Comparison of ENCODE assay signal across 17 cellular contexts in the genomic region with DNA sequence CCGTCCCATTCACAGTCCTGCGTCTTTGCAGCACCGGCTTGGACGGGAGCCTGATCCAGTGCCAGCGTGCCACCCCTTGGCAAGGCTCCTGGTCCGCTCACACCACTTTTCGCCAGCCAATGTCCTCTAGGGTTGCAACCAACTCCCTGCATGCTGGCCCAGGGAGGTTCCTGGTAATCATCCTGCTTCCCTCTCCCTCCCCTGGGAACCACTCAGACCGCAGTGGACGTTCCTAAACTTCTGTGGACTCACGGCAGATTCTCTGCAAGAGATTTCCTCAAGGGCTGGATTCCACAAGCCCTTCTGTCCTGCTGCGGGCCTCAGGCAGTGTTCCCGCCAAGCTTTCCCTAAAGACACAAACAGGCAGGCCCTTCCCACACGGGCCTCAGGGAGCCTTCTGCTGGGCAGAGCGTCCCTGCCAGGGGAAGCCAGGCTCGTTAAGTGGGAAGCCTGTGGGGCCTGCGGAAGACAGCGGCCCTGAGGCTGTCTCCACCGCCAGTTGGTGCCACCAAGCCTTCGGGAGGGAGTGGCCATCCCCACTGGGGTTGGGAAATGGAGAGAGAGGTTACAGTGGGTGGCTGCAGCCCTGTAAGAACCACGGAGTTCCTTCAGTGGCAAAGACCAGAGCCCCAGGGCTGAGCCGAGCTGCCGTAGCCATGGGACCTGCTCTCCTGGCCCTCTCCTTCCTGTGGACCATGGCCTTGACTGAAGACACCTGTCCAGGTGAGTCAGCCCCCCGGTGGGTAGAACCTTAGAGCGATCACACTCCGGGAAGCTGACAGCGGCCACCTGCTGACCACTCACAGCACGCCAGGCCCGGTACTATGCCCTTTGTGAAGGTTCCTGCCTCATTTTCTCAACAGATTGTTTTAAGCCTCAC. TPM values are rescaled to one million over a fixed set of nuclear protein-coding genes. Genes with fewer than 3 reads are reported as not detected.
DNase-seq lines count a peak whose midpoint lies in the region; ATAC-seq and TF ChIP-seq lines count a peak whose summit lies in the region.
"Had no signal": no experiment of that assay in that cellular context is flagged by ENCODE, and none has a peak within 500 bp of the region (broad histone marks: within the 10 kb centered on the region; RNA-seq: fewer than 3 reads in every experiment).

No MANE protein-coding gene starts in this region.

- H3K4me3 Mint-ChIP-seq in activated naive CD8-positive, alpha-beta T cell treated with anti-CD3 and anti-CD28 coated beads for 36 hours, result no peak overlapping the region
- H3K4me3 Mint-ChIP-seq: activated naive CD8-positive, alpha-beta T cell treated with anti-CD3 and anti-CD28 coated beads, Interleukin-2, amount 50 U/mL, for 24 hours; natural killer cell treated with Interleukin-12 subunit alpha and Interleukin-12 subunit beta and Interleukin-15 and Interleukin-18, amount 100 ng/mL, for 72 hours had no signal

- H3K9me3 Mint-ChIP-seq in activated naive CD8-positive, alpha-beta T cell treated with anti-CD3 and anti-CD28 coated beads for 36 hours, result peaks cover 6% of the 10 kb centered on the region
- H3K9me3 Mint-ChIP-seq: activated naive CD8-positive, alpha-beta T cell treated with anti-CD3 and anti-CD28 coated beads, Interleukin-2, amount 50 U/mL, for 24 hours; natural killer cell treated with Interleukin-12 subunit alpha and Interleukin-12 subunit beta and Interleukin-15 and Interleukin-18, amount 100 ng/mL, for 72 hours had no signal

- no peaks in the 10 kb centered on the region for H3K27me3 Mint-ChIP-seq in activated naive CD8-positive, alpha-beta T cell treated with anti-CD3 and anti-CD28 coated beads for 36 hours

- DNase-seq in M059J (ENCODE audit: low read depth) (peak; percentile 80), mesenteric fat pad (ENCODE audit: low spot score) (peak; percentile 82), thoracic aorta (ENCODE audit: low spot score) (no peak), DMS79 (lab: John Stamatoyannopoulos, UW) (no peak), Kasumi-1 (lab: John Stamatoyannopoulos, UW) (no peak)
- DNase-seq in activated naive CD8-positive, alpha-beta T cell treated with anti-CD3 and anti-CD28 coated beads for 36 hours, result no peak
- DNase-seq: activated CD4-positive, alpha-beta T cell treated with anti-CD3 and anti-CD28 coated beads for 48 hours; activated naive CD8-positive, alpha-beta T cell treated with anti-CD3 and anti-CD28 coated beads, Interleukin-2, amount 50 U/mL, for 24 hours; activated T-cell treated with anti-CD3 and anti-CD28 coated beads, Interleukin-2, amount 50 U/mL, for 1 hour; DND-41; hippocampal formation; NCI-H1930; NCI-H69; stomach had no signal

- peak overlapping the region in 1 of 2 donors; percentile 58 for H3K27ac ChIP-seq in thoracic aorta
- H3K27ac ChIP-seq: BLaER1, stomach had no signal

- no peaks in the 10 kb centered on the region for H3K36me3 ChIP-seq in thoracic aorta
- H3K36me3 ChIP-seq: BLaER1, stomach had no signal

- H3K9me3 ChIP-seq in thoracic aorta, result no peaks in the 10 kb centered on the region

- peaks cover 0 to 14% of the 10 kb centered on the region in 2 donors for H3K4me1 ChIP-seq in thoracic aorta (ENCODE audit: control insufficient read depth in 1 of 2, low read depth in 2 of 2)

- peak overlapping the region; percentile 35 for H3K4me3 ChIP-seq in thoracic aorta
- H3K4me3 ChIP-seq: BLaER1, stomach had no signal

- H3K36me3 Mint-ChIP-seq in activated naive CD8-positive, alpha-beta T cell treated with anti-CD3 and anti-CD28 coated beads for 36 hours, result no peaks in the 10 kb centered on the region
- H3K36me3 Mint-ChIP-seq: natural killer cell treated with Interleukin-12 subunit alpha and Interleukin-12 subunit beta and Interleukin-15 and Interleukin-18, amount 100 ng/mL, for 72 hours had no signal

- TF ChIP-seq CTCF in thoracic aorta (IDR thresholded peaks at IDR 0.05), result no peak

- ATAC-seq in esophagus mucosa (peak; percentile 47), thoracic aorta (ENCODE audit: insufficient number of reproducible peaks, low FRiP score, low read depth) (no peak)
- ATAC-seq: activated naive CD8-positive, alpha-beta T cell treated with anti-CD3 and anti-CD28 coated beads, Interleukin-2, amount 50 U/mL, for 24 hours had no signal

- no peak overlapping the region for H3K27ac Mint-ChIP-seq in activated naive CD8-positive, alpha-beta T cell treated with anti-CD3 and anti-CD28 coated beads for 36 hours
- H3K27ac Mint-ChIP-seq: activated naive CD8-positive, alpha-beta T cell treated with anti-CD3 and anti-CD28 coated beads, Interleukin-2, amount 50 U/mL, for 24 hours; natural killer cell treated with Interleukin-12 subunit alpha and Interleukin-12 subunit beta and Interleukin-15 and Interleukin-18, amount 100 ng/mL, for 72 hours had no signal

- no peaks in the 10 kb centered on the region for H3K4me1 Mint-ChIP-seq in activated naive CD8-positive, alpha-beta T cell treated with anti-CD3 and anti-CD28 coated beads for 36 hours
- H3K4me1 Mint-ChIP-seq: activated naive CD8-positive, alpha-beta T cell treated with anti-CD3 and anti-CD28 coated beads, Interleukin-2, amount 50 U/mL, for 24 hours had no signal

- H3K27me3 ChIP-seq in thoracic aorta (replicated peaks; ENCODE audit: insufficient read depth), result no peaks in the 10 kb centered on the region
- H3K27me3 ChIP-seq: BLaER1 had no signal

RNA-seq across cellular contexts. Expression of a gene that starts 16.4 kb away (rescaled TPM):
- total RNA-seq in M059J (2014; rRNA removed; shearing (Covaris generic)), result not detected in 2 replicates
- total RNA-seq in esophagus mucosa, result 0.16 TPM
- total RNA-seq in mesenteric fat pad, result 1.2 TPM
- not detected for total RNA-seq in thoracic aorta
- not detected for total RNA-seq in activated naive CD8-positive, alpha-beta T cell treated with anti-CD3 and anti-CD28 coated beads for 36 hours
- total RNA-seq: natural killer cell treated with Interleukin-12 subunit alpha and Interleukin-12 subunit beta and Interleukin-15 and Interleukin-18, amount 100 ng/mL, for 72 hours; stomach had no signal

RNA-seq across cellular contexts. Expression of a gene that starts 53.5 kb away (rescaled TPM):
- total RNA-seq in M059J (2014; rRNA removed; shearing (Covaris generic)), result not detected in 2 replicates
- total RNA-seq in esophagus mucosa, result 0.12 TPM
- 27.9 TPM for total RNA-seq in mesenteric fat pad
- total RNA-seq in thoracic aorta, result 10 to 100 TPM in 1 of 2 donors, 1 to 10 TPM in 1; 2.2 to 14.3 TPM
- total RNA-seq in activated naive CD8-positive, alpha-beta T cell treated with anti-CD3 and anti-CD28 coated beads for 36 hours, result not detected
- total RNA-seq: natural killer cell treated with Interleukin-12 subunit alpha and Interleukin-12 subunit beta and Interleukin-15 and Interleukin-18, amount 100 ng/mL, for 72 hours had no signal

Comparison
In these comparisons a context has a peak if more than half of its experiments do, and no peak if none do; other contexts are left out.
1. DNase-seq: peak in M059J (single experiment) and mesenteric fat pad (single experiment); none in thoracic aorta (single experiment), DMS79 (single experiment), activated naive CD8-positive, alpha-beta T cell treated with anti-CD3 and anti-CD28 coated beads for 36 hours (single experiment) and Kasumi-1 (0 of 2).